Comparison of ENCODE assay signal across 27 cellular contexts in genomic region chr20:36431604-36432003, GRCh38.
"Had no signal": no experiment of that assay in that cellular context is flagged by ENCODE, and none has a peak within 500 bp of the region (broad histone marks: within the 10 kb centered on the region; RNA-seq: fewer than 3 reads in every experiment).

No MANE protein-coding gene starts in this region.

- H3K36me3 ChIP-seq: stomach, suprapubic skin, thoracic aorta, thyroid gland, tibial artery, tibial nerve, transverse colon, upper lobe of left lung, upper lobe of right lung, uterus, vagina had no signal

- DNase-seq: stimulated activated CD4-positive, alpha-beta T cell treated with anti-CD3 and anti-CD28 coated beads, Interleukin-2, amount 100 ng/mL, for 48 hours; stimulated activated CD4-positive, alpha-beta T cell treated with anti-CD3 and anti-CD28 coated beads, Interleukin-4, amount 100 ng/mL, for 1 hour; stimulated activated CD4-positive, alpha-beta T cell treated with anti-CD3 and anti-CD28 coated beads, Interleukin-4, amount 100 ng/mL, for 24 hours; stimulated activated CD4-positive, alpha-beta T cell treated with anti-CD3 and anti-CD28 coated beads, Interleukin-4, amount 100 ng/mL, for 4 hours; stimulated activated CD8-positive, alpha-beta memory T cell treated with anti-CD3 and anti-CD28 coated beads, Interleukin-4, amount 100 ng/mL, for 48 hours; stimulated activated naive B cell treated with anti-CD40 and anti-IgM and Interleukin-4, amounts not matched to agents 10 μg/mL and 1 μg/mL and 100 μg/mL, for 72 hours; stimulated activated naive CD4-positive, alpha-beta T cell; stimulated activated naive CD4-positive, alpha-beta T cell treated with Interleukin-2 at 50 U/mL for 16 hours; stimulated activated naive CD8-positive, alpha-beta T cell treated with anti-CD3 and anti-CD28 coated beads, Interleukin-15, amount 100 ng/mL, for 72 hours; stimulated activated naive CD8-positive, alpha-beta T cell treated with anti-CD3 and anti-CD28 coated beads, Interleukin-15, Interleukin-2, amounts not matched to agents 100 U/mL and 50 U/mL, for 24 hours; stomach; substantia nigra; testis; thyroid gland; tibial artery; transverse colon; trophoblast cell; upper lobe of right lung; uterus had no signal

- H3K4me1 ChIP-seq: testis, upper lobe of right lung, uterus had no signal

- H3K27ac ChIP-seq: stomach, suprapubic skin, testis, thoracic aorta, thyroid gland, tibial artery, tibial nerve, transverse colon, upper lobe of left lung, upper lobe of right lung, uterus, vagina had no signal

- H3K4me3 ChIP-seq: stomach, suprapubic skin, testis, thoracic aorta, thyroid gland, tibial artery, tibial nerve, transverse colon, upper lobe of left lung, upper lobe of right lung, uterus, vagina had no signal

- H3K27me3 ChIP-seq: suprapubic skin, testis, thyroid gland, transverse colon, upper lobe of left lung, upper lobe of right lung, uterus, vagina had no signal

- H3K9me3 ChIP-seq: stomach, suprapubic skin, testis, thoracic aorta, thyroid gland, tibial artery, tibial nerve, transverse colon, upper lobe of left lung, upper lobe of right lung, uterus, vagina had no signal

- ATAC-seq: stimulated activated effector memory CD8-positive, alpha-beta T cell treated with anti-CD3 and anti-CD28 coated beads, Interleukin-12 subunit alpha, Interleukin-12 subunit beta, amount 100 ng/mL, for 72 hours; stimulated activated memory B cell treated with anti-CD40 and anti-IgM and Interleukin-4, amounts not matched to agents 10 μg/mL and 1 μg/mL and 100 μg/mL, for 72 hours; stimulated activated naive B cell treated with anti-CD40 and anti-IgM and Interleukin-4, amounts not matched to agents 10 μg/mL and 1 μg/mL and 100 μg/mL, for 72 hours; stimulated activated naive CD8-positive, alpha-beta T cell treated with anti-CD3 and anti-CD28 coated beads, Interleukin-15, amount 100 ng/mL, for 72 hours; stimulated activated naive CD8-positive, alpha-beta T cell treated with anti-CD3 and anti-CD28 coated beads, Interleukin-15, Interleukin-2, amounts not matched to agents 100 U/mL and 50 U/mL, for 24 hours; upper lobe of right lung had no signal

- FAIRE-seq: urothelium cell line had no signal
